In genomic region chr19:33193269-33193863, GRCh38 we compare ENCODE assay signal across 9 cellular contexts. TPM values are rescaled to one million over a fixed set of nuclear protein-coding genes. Genes with fewer than 3 reads are reported as not detected.
A peak's percentile ranks its signal among the peaks of the same experiment; 100 is the strongest.
DNase-seq lines count a peak whose midpoint lies in the region; ATAC-seq and TF ChIP-seq lines count a peak whose summit lies in the region.
"Had no signal": no experiment of that assay in that cellular context is flagged by ENCODE, and none has a peak within 500 bp of the region (broad histone marks: within the 10 kb centered on the region; RNA-seq: fewer than 3 reads in every experiment).

No MANE protein-coding gene starts in this region.

- POLR2A ChIA-PET in GM10248 (lab: Yijun Ruan, JAX): no interaction called here

- H3K27ac ChIP-seq in esophagus squamous epithelium: no peak overlapping the region

- H3K27me3 ChIP-seq in esophagus squamous epithelium: peaks cover 0 to 47% (median 0%) of the 10 kb centered on the region in 4 donors

- H3K9me3 ChIP-seq in ES-I3 (ENCODE audit: control insufficient read depth, insufficient read depth, low read length): no peaks in the 10 kb centered on the region
- no peaks in the 10 kb centered on the region for H3K9me3 ChIP-seq in esophagus squamous epithelium

- H3K4me3 ChIP-seq in LNCaP clone FGC (ENCODE audit: low read depth, low read length): peak overlapping the region; percentile 41
- peak overlapping the region in 3 of 4 donors; percentile 47 to 81 (median 70) for H3K4me3 ChIP-seq in esophagus squamous epithelium
- H3K4me3 ChIP-seq in retinal pigment epithelial cell (ENCODE audit: low read length): peak overlapping the region; percentile 22

- CTCF ChIA-PET in GM10248 (lab: Yijun Ruan, JAX): interaction anchor here (1.1 kb wide), 1 partner anchor 9 kb away, joined by 4 read pairs; no protein-coding TSS in a partner anchor

- ATAC-seq in HG03469 (IDR thresholded peaks at IDR 0.05; ENCODE audit: unreplicated experiment): no peak

- no peak for DNase-seq in LNCaP clone FGC (ENCODE audit: low read depth)
- DNase-seq in esophagus squamous epithelium (lab: John Stamatoyannopoulos, UW): no peak
- DNase-seq in retinal pigment epithelial cell (ENCODE audit: low read depth): no peak
- DNase-seq in GM10248 (ENCODE audit: extremely low spot score): no peak
- no peak for DNase-seq in COLO829 (ENCODE audit: low spot score)
- DNase-seq: NCI-H2029, SHP77 treated with DMSO at 0.1 percent for 48 hours had no signal

- peak overlapping the region; percentile 2; the same call in 1 of the 2 replicates for H3K9ac ChIP-seq in ES-I3 (ENCODE audit: low read depth, low read length)

- intact Hi-C loops in esophagus squamous epithelium (cut with DNase I): no loop called here

- H3K4me1 ChIP-seq in ES-I3 (ENCODE audit: insufficient read depth, low read length): no peaks in the 10 kb centered on the region
- H3K4me1 ChIP-seq in esophagus squamous epithelium: peaks cover 5 to 23% (median 9%) of the 10 kb centered on the region in 3 donors

- 85 to 86% methylated on average over 7 of the region's 8 CpGs for WGBS in esophagus squamous epithelium, 2 donors

- H3K36me3 ChIP-seq in ES-I3 (ENCODE audit: insufficient read depth, low read length) (no peaks in the 10 kb centered on the region), esophagus squamous epithelium (peaks cover 0 to 5% (median 0%) of the 10 kb centered on the region in 3 donors)

- TF ChIP-seq POLR2A in esophagus squamous epithelium (IDR thresholded peaks at IDR 0.05): no peak

- TF ChIP-seq CTCF in LNCaP clone FGC (IDR thresholded peaks at IDR 0.05; ENCODE audit: control insufficient read depth, extremely low read depth, insufficient read depth): no peak
- TF ChIP-seq CTCF in esophagus squamous epithelium (IDR thresholded peaks at IDR 0.05): no peak
- TF ChIP-seq CTCF in retinal pigment epithelial cell (conservative IDR thresholded peaks at IDR 0.05; ENCODE audit: low read depth, low read length): no peak
- no peak for TF ChIP-seq CTCF in GM10248 (IDR thresholded peaks at IDR 0.05; ENCODE audit: control extremely low read depth, extremely low read depth, low read depth, missing control alignments)

RNA-seq across cellular contexts. Expression of gene LRP3, which starts 0.8 kb away (rescaled TPM):
- total RNA-seq in esophagus squamous epithelium: 10 to 100 TPM in 2 of 4 donors, 1 to 10 TPM in 2; 5.5 to 17.2 (median 8.9) TPM

RNA-seq across cellular contexts. Expression of gene SLC7A10, which starts 32.3 kb away (rescaled TPM):
- not detected for total RNA-seq in esophagus squamous epithelium
